In genomic region chr14:50311337-50311973, GRCh38 we compare ENCODE assay signal across 8 cellular contexts. TPM values are rescaled to one million over a fixed set of nuclear protein-coding genes. Genes with fewer than 3 reads are reported as not detected.
DNase-seq lines count a peak whose midpoint lies in the region; ATAC-seq and TF ChIP-seq lines count a peak whose summit lies in the region.

No MANE protein-coding gene starts in this region.

- H3K4me2 ChIP-seq in skeletal muscle satellite cell (ENCODE audit: low read length), result peak overlapping the region; percentile 90

- no peaks in the 10 kb centered on the region for H3K9me3 ChIP-seq in WERI-Rb-1 (ENCODE audit: severe bottlenecking)
- H3K9me3 ChIP-seq in skeletal muscle satellite cell (replicated peaks; ENCODE audit: low read length), result no peaks in the 10 kb centered on the region

- peak overlapping the region; percentile 79 for H3K4me3 ChIP-seq in HL-60 (replicated peaks; ENCODE audit: insufficient read depth, low read length)
- H3K4me3 ChIP-seq in WERI-Rb-1 (ENCODE audit: low read depth, low read length), result peak overlapping the region; percentile 80
- H3K4me3 ChIP-seq in skeletal muscle satellite cell (ENCODE audit: low read length), result peak overlapping the region; percentile 91

- peak; percentile 60 for DNase-seq in DMS 273 (lab: John Stamatoyannopoulos, UW; ENCODE audit: unreplicated experiment)
- no peak for DNase-seq in DMS 273 treated with DMSO at 0.1 percent for 48 hours (lab: John Stamatoyannopoulos, UW)
- no peak for DNase-seq in HL-60 (ENCODE audit: low read depth in 1 of 2, low spot score in 1 of 2)
- no peak for DNase-seq in WERI-Rb-1
- DNase-seq in hepatic stellate cell (ENCODE audit: low spot score), result peak; percentile 9
- DNase-seq in amniotic stem cell (lab: John Stamatoyannopoulos, UW), result no peak

- TF ChIP-seq CTCF in HL-60 (IDR thresholded peaks at IDR 0.05; ENCODE audit: insufficient read depth, low read length) (peak; percentile 6), WERI-Rb-1 (IDR thresholded peaks at IDR 0.05; ENCODE audit: low read depth, low read length) (peak; percentile 84; the same call in 1 of the 2 replicates)

- H3K27ac ChIP-seq in HL-60 (replicated peaks) (peak overlapping the region; percentile 94), WERI-Rb-1 (peak overlapping the region; percentile 95)

- H3K36me3 ChIP-seq in WERI-Rb-1 (peaks cover 7% of the 10 kb centered on the region; the same call in 1 of the 2 replicates), skeletal muscle satellite cell (ENCODE audit: insufficient read depth, low read length) (no peaks in the 10 kb centered on the region)

- ATAC-seq in GM21737 (IDR thresholded peaks at IDR 0.05; ENCODE audit: unreplicated experiment), result no peak

- H3K4me1 ChIP-seq in skeletal muscle satellite cell (ENCODE audit: control insufficient read depth, insufficient read depth, low read length), result peaks cover 12% of the 10 kb centered on the region

- H3K27me3 ChIP-seq in HL-60 (ENCODE audit: insufficient read depth, poor library complexity, severe bottlenecking) (no peaks in the 10 kb centered on the region), WERI-Rb-1 (ENCODE audit: insufficient read depth, low read depth, severe bottlenecking) (no peaks in the 10 kb centered on the region), skeletal muscle satellite cell (ENCODE audit: control insufficient read depth, insufficient read depth, low read length) (no peaks in the 10 kb centered on the region)

- H3K9ac ChIP-seq in skeletal muscle satellite cell (ENCODE audit: low read depth, low read length), result peak overlapping the region; percentile 87

RNA-seq across cellular contexts. Expression of gene L2HGDH, which starts 0.6 kb away (rescaled TPM):
- 3.3 and 3.5 TPM in 2 replicates for total RNA-seq in skeletal muscle satellite cell (2012; rRNA removed)

RNA-seq across cellular contexts. Expression of gene DMAC2L, which starts 0.7 kb away (rescaled TPM):
- total RNA-seq in skeletal muscle satellite cell (2012; rRNA removed), result 4.3 and 4.8 TPM in 2 replicates

Comparison
In these comparisons a context has a peak if more than half of its experiments do, and no peak if none do; other contexts are left out.
1. DNase-seq: peak in DMS 273 (single experiment) and hepatic stellate cell (single experiment); none in DMS 273 treated with DMSO at 0.1 percent for 48 hours (single experiment), HL-60 (0 of 2), WERI-Rb-1 (single experiment) and amniotic stem cell (single experiment).
2. Peak in every context shown above with its lines, with median percentiles within 50 percentile points of each other: H3K4me3 ChIP-seq.